8 cellular contexts compared by ENCODE assay signal in genomic region chr9:69758001-69758730, GRCh38. TPM values are rescaled to one million over a fixed set of nuclear protein-coding genes. Genes with fewer than 3 reads are reported as not detected.
DNase-seq lines count a peak whose midpoint lies in the region; ATAC-seq, FAIRE-seq and TF ChIP-seq lines count a peak whose summit lies in the region.

No MANE protein-coding gene starts in this region.

- H3K27me3 ChIP-seq in HepG2 (ENCODE audit: control insufficient read depth in 1 of 2, insufficient read depth in 2 of 2, low read length in 2 of 2): no peaks in the 10 kb centered on the region; a peak in 1 of 5 replicates
- H3K27me3 ChIP-seq in effector memory CD4-positive, alpha-beta T cell (replicated peaks; ENCODE audit: control insufficient read depth, insufficient read depth, low read length, poor library complexity, severe bottlenecking): no peaks in the 10 kb centered on the region

- POLR2A ChIA-PET in HepG2 (lab: Yijun Ruan, JAX): interaction anchor here (2.5 kb wide), 1 partner anchor 10 kb away, joined by 31 read pairs; no protein-coding TSS in a partner anchor

- TF ChIP-seq CTCF in HepG2 (CRISPR knock-in tag; IDR thresholded peaks at IDR 0.05): no peak

- no peaks in the 10 kb centered on the region for H3K9me3 ChIP-seq in KOPT-K1 (ENCODE audit: insufficient read depth, low read length, poor library complexity, severe bottlenecking)
- H3K9me3 ChIP-seq in HepG2 (ENCODE audit: low read length): no peaks in the 10 kb centered on the region
- no peaks in the 10 kb centered on the region for H3K9me3 ChIP-seq in effector memory CD4-positive, alpha-beta T cell (ENCODE audit: control insufficient read depth, low read length)

- H3K27ac ChIP-seq in KOPT-K1 (ENCODE audit: low read depth, low read length, poor library complexity, severe bottlenecking): peak overlapping the region; percentile 83
- peak overlapping the region; percentile 22 for H3K27ac ChIP-seq in HepG2 (ENCODE audit: extremely low read length, insufficient read depth, low read length)
- no peak overlapping the region for H3K27ac ChIP-seq in effector memory CD4-positive, alpha-beta T cell (ENCODE audit: insufficient read depth, low read length, poor library complexity, severe bottlenecking)

- peak overlapping the region; percentile 88 for H3K4me2 ChIP-seq in HepG2 (ENCODE audit: low read depth, low read length)

- intact Hi-C loops in HepG2 (cut with micrococcal nuclease; ENCODE audit: unreplicated experiment): no loop called here

- TF ChIP-seq EP300 in HepG2 (IDR thresholded peaks at IDR 0.05; ENCODE audit: low read depth in 2 of 2, low read length in 2 of 2) (no peak), HepG2 (CRISPR knock-in tag; IDR thresholded peaks at IDR 0.05; ENCODE audit: borderline replicate concordance) (no peak)

- CTCF ChIA-PET in HepG2 (lab: Yijun Ruan, JAX; ENCODE audit: low intra/inter-chr PET ratio, low total read pairs): no interaction called here

- H3K36me3 Mint-ChIP-seq in activated naive CD4-positive, alpha-beta T cell treated with anti-CD3 and anti-CD28 coated beads, Interleukin-2, amount 50 U/mL, for 72 hours: peaks cover 12 to 18% of the 10 kb centered on the region in 2 donors

- ATAC-seq in activated naive CD4-positive, alpha-beta T cell treated with anti-CD3 and anti-CD28 coated beads, Interleukin-2, amount 50 U/mL, for 72 hours: peak in 1 of 2 donors; percentile 50
- ATAC-seq in HepG2: no peak
- no peak for ATAC-seq in activated CD4-positive, CD25-positive, alpha-beta regulatory T cell treated with anti-CD3 and anti-CD28 coated beads, Interleukin-2, amount 50 U/mL, for 24 hours
- ATAC-seq in HG02798 (IDR thresholded peaks at IDR 0.05; ENCODE audit: poor library complexity, unreplicated experiment): no peak
- no peak for ATAC-seq in HG02885 (IDR thresholded peaks at IDR 0.05; ENCODE audit: poor library complexity, unreplicated experiment)

- TF ChIP-seq RAD21 in HepG2 (CRISPR knock-in tag; IDR thresholded peaks at IDR 0.05): no peak

- peaks cover 58% of the 10 kb centered on the region for H3K79me2 ChIP-seq in HepG2 (ENCODE audit: insufficient read depth, low read length)

- DNase-seq in COR-L47 (lab: John Stamatoyannopoulos, UW) (peak; percentile 39), HepG2 (ENCODE audit: low spot score) (no peak)
- peak in 1 of 2 donors; percentile 15 for DNase-seq in activated naive CD4-positive, alpha-beta T cell treated with anti-CD3 and anti-CD28 coated beads, Interleukin-2, amount 50 U/mL, for 72 hours (ENCODE audit: low spot score in 2 of 2)
- no peak for DNase-seq in effector memory CD4-positive, alpha-beta T cell

- H3K4me3 ChIP-seq in HepG2 (replicated peaks in 1 of 3; ENCODE audit: insufficient read depth in 1 of 3, low read depth in 2 of 3, low read length in 3 of 3): peak overlapping the region; percentile 48 to 85 (median 82); a peak in 5 of 6 replicates
- H3K4me3 ChIP-seq in effector memory CD4-positive, alpha-beta T cell (ENCODE audit: insufficient read depth, low read depth, low read length, poor library complexity, severe bottlenecking): no peak overlapping the region

- no peak overlapping the region for H2AFZ ChIP-seq in HepG2 (ENCODE audit: low read length)

- peaks cover 6% of the 10 kb centered on the region; the same call in 1 of the 2 replicates for H4K20me1 ChIP-seq in HepG2 (ENCODE audit: insufficient read depth, low read length)

- no peak for TF ChIP-seq POLR2A in HepG2 (IDR thresholded peaks at IDR 0.05; ENCODE audit: insufficient read depth in 1 of 2, low read depth in 2 of 2, low read length in 2 of 2)

- H3K36me3 ChIP-seq in KOPT-K1 (ENCODE audit: insufficient read depth, low read length) (peaks cover 22% of the 10 kb centered on the region), HepG2 (replicated peaks in 1 of 2; ENCODE audit: control insufficient read depth in 1 of 2, insufficient read depth in 2 of 2, low read length in 2 of 2) (no peaks in the 10 kb centered on the region)
- H3K36me3 ChIP-seq in effector memory CD4-positive, alpha-beta T cell (ENCODE audit: control insufficient read depth, insufficient read depth, low read length): no peaks in the 10 kb centered on the region

- H3K27ac Mint-ChIP-seq in activated naive CD4-positive, alpha-beta T cell treated with anti-CD3 and anti-CD28 coated beads, Interleukin-2, amount 50 U/mL, for 72 hours: peak overlapping the region; percentile 70 to 96

- peak overlapping the region; percentile 54; the same call in 1 of the 2 replicates for H3K9ac ChIP-seq in HepG2 (ENCODE audit: insufficient read depth, low read depth, low read length)

- in situ Hi-C loops in HepG2 (cut with HindIII; ENCODE audit: extremely low pct_ligation_motif_present, low pct_unique_long_range_greater_than_20kb): no loop called here

- peaks cover 54% of the 10 kb centered on the region for H3K4me1 ChIP-seq in HepG2 (ENCODE audit: insufficient read depth, low read length)
- peaks cover 9% of the 10 kb centered on the region for H3K4me1 ChIP-seq in effector memory CD4-positive, alpha-beta T cell (ENCODE audit: control insufficient read depth, insufficient read depth, low read length, poor library complexity, severe bottlenecking)

- WGBS in HepG2 (ENCODE audit: low lambda C conversion rate): 50% methylated on average over 6 of the region's 6 CpGs

- H3K9me3 Mint-ChIP-seq in activated naive CD4-positive, alpha-beta T cell treated with anti-CD3 and anti-CD28 coated beads, Interleukin-2, amount 50 U/mL, for 72 hours: no peaks in the 10 kb centered on the region

- FAIRE-seq in HepG2 (lab: Jason Lieb, UNC): no peak

- BruUV-seq in HepG2 (replicated peaks; lab: Mats Ljungman, UMichigan): no TSS peak

TF ChIP-seq in HepG2, 621 proteins besides CTCF, POLR2A, EP300 and RAD21:
- 0 out of 2 replicates have a peak, but pooled peaks have one; percentile 15 for TF ChIP-seq GATAD2A (CRISPR knock-in tag; IDR thresholded peaks at IDR 0.05)
- TF ChIP-seq SMYD3 (CRISPR knock-in tag; IDR thresholded peaks at IDR 0.05): no peak
TF ChIP-seq in HepG2: peak in this region for 1.

RNA-seq across cellular contexts. Expression of gene PTAR1, which starts 1.6 kb away (rescaled TPM):
- 10 to 100 TPM; 50.9 to 88.5 TPM for total RNA-seq in activated naive CD4-positive, alpha-beta T cell treated with anti-CD3 and anti-CD28 coated beads, Interleukin-2, amount 50 U/mL, for 72 hours
- total RNA-seq in HepG2 (2016; rRNA removed; fragmentation: Illumina TruSeq; extraction: Trizol): 42.1 and 58.0 TPM in 2 replicates
- total RNA-seq in HepG2 (2016; cell fraction: cytosol; rRNA removed; fragmentation: Illumina TruSeq; extraction: Trizol; ENCODE audit: low read depth): 11.4 and 11.5 TPM in 2 replicates
- 43.2 and 58.9 TPM in 2 replicates for total RNA-seq in HepG2 (2016; cell fraction: insoluble cytoplasmic fraction; rRNA removed; fragmentation: Illumina TruSeq; extraction: Trizol)
- total RNA-seq in HepG2 (2016; cell fraction: membrane; rRNA removed; fragmentation: Illumina TruSeq; extraction: Trizol): 18.8 and 19.1 TPM in 2 replicates
- total RNA-seq in HepG2 (2016; cell fraction: nucleus; rRNA removed; fragmentation: Illumina TruSeq; extraction: Trizol): 84.8 and 87.1 TPM in 2 replicates
- polyA plus RNA-seq in HepG2 (2011; rRNA removed): 19.8 and 26.5 TPM in 2 replicates
- 5.7 and 8.5 TPM in 2 replicates for polyA plus RNA-seq in HepG2 (2011; cell fraction: cytosol; rRNA removed)
- 47.8 and 47.9 TPM in 2 replicates for polyA plus RNA-seq in HepG2 (2011; cell fraction: nucleus; rRNA removed)
- 24.2 and 28.4 TPM in 2 replicates for polyA plus RNA-seq in HepG2 (2012)
- polyA plus RNA-seq in HepG2 (2016; cell fraction: cytosol; fragmentation: Illumina TruSeq; extraction: Trizol; ENCODE audit: low read depth): 6.5 and 7.0 TPM in 2 replicates
- 15.3 and 19.3 TPM in 2 replicates for polyA plus RNA-seq in HepG2 (2016; cell fraction: insoluble cytoplasmic fraction; fragmentation: Illumina TruSeq; extraction: Trizol; ENCODE audit: low read depth)
- polyA plus RNA-seq in HepG2 (2016; cell fraction: membrane; fragmentation: Illumina TruSeq; extraction: Trizol; ENCODE audit: low read depth): 7.6 and 7.8 TPM in 2 replicates
- polyA plus RNA-seq in HepG2 (2016; cell fraction: nucleus; fragmentation: Illumina TruSeq; extraction: Trizol; ENCODE audit: insufficient read depth, low read depth): 41.5 and 44.9 TPM in 2 replicates
- polyA minus RNA-seq in HepG2 (2011; rRNA and poly(A)+ RNA removed; ENCODE audit: low replicate concordance): 28.0 and 32.7 TPM in 2 replicates
- polyA minus RNA-seq in HepG2 (2011; cell fraction: cytosol; rRNA and poly(A)+ RNA removed): 30.5 and 36.6 TPM in 2 replicates
- 189 and 200 TPM in 2 replicates for polyA minus RNA-seq in HepG2 (2011; cell fraction: nucleus; rRNA and poly(A)+ RNA removed)
